In genomic region chr12:118549506-118550109, GRCh38 we compare ENCODE assay signal across 11 cellular contexts.
"Had no signal": no experiment of that assay in that cellular context is flagged by ENCODE, and none has a peak within 500 bp of the region (broad histone marks: within the 10 kb centered on the region; RNA-seq: fewer than 3 reads in every experiment).

No MANE protein-coding gene starts in this region.

- H3K27ac Mint-ChIP-seq: activated naive CD8-positive, alpha-beta T cell treated with anti-CD3 and anti-CD28 coated beads, Interleukin-2, amount 50 U/mL, for 24 hours; activated T-helper 1 cell treated with anti-CD3 and anti-CD28 coated beads, Interleukin-12 subunit alpha, Interleukin-12 subunit beta, Interleukin-2, Interleukin-4 antibody, amounts not matched to agents 30 ng/mL and 10 ng/mL and 1 ng/mL, durations not matched to agents 14 hours and 24 hours and 36 hours had no signal

- H3K27me3 Mint-ChIP-seq: activated naive CD8-positive, alpha-beta T cell treated with anti-CD3 and anti-CD28 coated beads, Interleukin-2, amount 50 U/mL, for 24 hours had no signal

- ATAC-seq: activated naive CD8-positive, alpha-beta T cell treated with anti-CD3 and anti-CD28 coated beads, Interleukin-2, amount 50 U/mL, for 24 hours; foreskin keratinocyte had no signal

- H3K4me3 Mint-ChIP-seq: activated naive CD8-positive, alpha-beta T cell treated with anti-CD3 and anti-CD28 coated beads, Interleukin-2, amount 50 U/mL, for 24 hours; activated T-helper 1 cell treated with anti-CD3 and anti-CD28 coated beads, Interleukin-12 subunit alpha, Interleukin-12 subunit beta, Interleukin-2, Interleukin-4 antibody, amounts not matched to agents 30 ng/mL and 10 ng/mL and 1 ng/mL, durations not matched to agents 14 hours and 24 hours and 36 hours; neural crest cell had no signal

- DNase-seq: activated CD4-positive, alpha-beta T cell treated with anti-CD3 and anti-CD28 coated beads for 48 hours; activated naive CD4-positive, alpha-beta T cell; activated naive CD8-positive, alpha-beta T cell treated with anti-CD3 and anti-CD28 coated beads, Interleukin-2, amount 50 U/mL, for 24 hours; foreskin keratinocyte; stimulated activated CD4-positive, alpha-beta T cell treated with anti-CD3 and anti-CD28 coated beads, Interleukin-15, amount 100 ng/mL, for 24 hours; stimulated activated CD4-positive, alpha-beta T cell treated with anti-CD3 and anti-CD28 coated beads, Interleukin-4, amount 100 ng/mL, for 24 hours; stomach; WERI-Rb-1 had no signal

- H3K4me1 Mint-ChIP-seq: activated naive CD8-positive, alpha-beta T cell treated with anti-CD3 and anti-CD28 coated beads, Interleukin-2, amount 50 U/mL, for 24 hours; neural crest cell had no signal

- FAIRE-seq: islet of Langerhans had no signal
